ENCODE assay signal across 22 cellular contexts in the genomic region with DNA sequence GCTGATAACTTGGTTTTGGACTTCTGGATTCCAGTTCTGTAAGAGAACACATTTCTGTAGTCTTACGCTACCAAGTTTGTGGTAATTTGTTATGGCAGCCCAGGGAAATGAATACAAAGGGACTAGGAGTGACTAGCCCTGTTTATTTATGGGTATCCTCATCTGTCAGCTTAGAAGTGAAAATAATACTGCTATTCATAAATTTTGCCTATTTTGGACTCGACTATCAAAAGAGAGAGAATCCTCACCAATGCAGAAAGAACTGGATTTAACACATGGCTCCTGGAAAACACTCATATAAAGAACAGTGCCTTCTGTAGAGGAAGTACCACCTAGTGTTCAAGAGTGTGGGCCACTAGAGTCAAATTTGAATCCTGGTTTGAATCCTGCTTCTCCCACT. TPM values are rescaled to one million over a fixed set of nuclear protein-coding genes. Genes with fewer than 3 reads are reported as not detected.
DNase-seq lines count a peak whose midpoint lies in the region; ATAC-seq and TF ChIP-seq lines count a peak whose summit lies in the region.
"Had no signal": no experiment of that assay in that cellular context is flagged by ENCODE, and none has a peak within 500 bp of the region (broad histone marks: within the 10 kb centered on the region; RNA-seq: fewer than 3 reads in every experiment).

No MANE protein-coding gene starts in this region.

- H4K20me1 ChIP-seq in OCI-LY3 (ENCODE audit: insufficient read depth, low read length): no peaks in the 10 kb centered on the region

- peaks cover 49% of the 10 kb centered on the region for H3K4me1 Mint-ChIP-seq in activated T-cell treated with anti-CD3 and anti-CD28 coated beads, Interleukin-2, amount 50 U/mL, for 72 hours (ENCODE audit: low read depth)
- H3K4me1 Mint-ChIP-seq in activated T-cell treated with anti-CD3 and anti-CD28 coated beads, Interleukin-2, amount 50 U/mL, for 4 hours (ENCODE audit: low read depth): peaks cover 37% of the 10 kb centered on the region
- H3K4me1 Mint-ChIP-seq: B cell had no signal

- H3K27ac ChIP-seq in OCI-LY3 (ENCODE audit: low read length) (no peak overlapping the region), angular gyrus (ENCODE audit: low read depth, low read length) (peak overlapping the region; percentile 7), substantia nigra (ENCODE audit: low read depth, low read length, poor library complexity, severe bottlenecking) (peak overlapping the region; percentile 59)
- H3K27ac ChIP-seq: A549, SJSA1 had no signal

- H3K36me3 Mint-ChIP-seq in activated T-cell treated with anti-CD3 and anti-CD28 coated beads, Interleukin-2, amount 50 U/mL, for 72 hours (ENCODE audit: insufficient read depth in 2 of 2): peaks cover 6 to 8% of the 10 kb centered on the region in 2 donors
- no peaks in the 10 kb centered on the region for H3K36me3 Mint-ChIP-seq in activated T-cell treated with anti-CD3 and anti-CD28 coated beads, Interleukin-2, amount 50 U/mL, for 4 hours (ENCODE audit: insufficient read depth)

- no peaks in the 10 kb centered on the region for H3K27me3 Mint-ChIP-seq in activated T-cell treated with anti-CD3 and anti-CD28 coated beads, Interleukin-2, amount 50 U/mL, for 72 hours (ENCODE audit: low read depth)
- no peaks in the 10 kb centered on the region for H3K27me3 Mint-ChIP-seq in activated T-cell treated with anti-CD3 and anti-CD28 coated beads, Interleukin-2, amount 50 U/mL, for 4 hours (ENCODE audit: low read depth)
- H3K27me3 Mint-ChIP-seq: B cell had no signal

- no peak for DNase-seq in activated T-cell treated with anti-CD3 and anti-CD28 coated beads, Interleukin-2, amount 50 U/mL, for 72 hours
- DNase-seq in activated T-cell treated with anti-CD3 and anti-CD28 coated beads, Interleukin-2, amount 50 U/mL, for 4 hours: no peak
- no peak for DNase-seq in substantia nigra (lab: John Stamatoyannopoulos, UW)
- no peak for DNase-seq in NCI-H1417 (lab: John Stamatoyannopoulos, UW)
- DNase-seq: DMS53, GDM1, IMR-90, NCI-H1417 treated with DMSO at 0.1 percent for 48 hours, NCI-H187 treated with DMSO at 0.1 percent for 48 hours, NCI-H2107, NCI-H446 treated with DMSO at 0.1 percent for 48 hours, NCI-H526 treated with DMSO at 0.1 percent for 48 hours had no signal

- peak overlapping the region in 1 of 2 donors; percentile 3 for H3K4me3 Mint-ChIP-seq in activated T-cell treated with anti-CD3 and anti-CD28 coated beads, Interleukin-2, amount 50 U/mL, for 72 hours
- H3K4me3 Mint-ChIP-seq in activated T-cell treated with anti-CD3 and anti-CD28 coated beads, Interleukin-2, amount 50 U/mL, for 4 hours: no peak overlapping the region
- H3K4me3 Mint-ChIP-seq: B cell, CD14-positive monocyte had no signal

- peaks cover 12% of the 10 kb centered on the region for H3K4me1 ChIP-seq in OCI-LY3 (ENCODE audit: low read length)
- H3K4me1 ChIP-seq: A549, SJSA1 had no signal

- H3K9me3 Mint-ChIP-seq in activated T-cell treated with anti-CD3 and anti-CD28 coated beads, Interleukin-2, amount 50 U/mL, for 72 hours: peaks cover 4 to 5% of the 10 kb centered on the region in 2 donors
- no peaks in the 10 kb centered on the region for H3K9me3 Mint-ChIP-seq in activated T-cell treated with anti-CD3 and anti-CD28 coated beads, Interleukin-2, amount 50 U/mL, for 4 hours
- H3K9me3 Mint-ChIP-seq: CD14-positive monocyte had no signal

- peak in 1 of 2 donors; percentile 16 for ATAC-seq in activated T-cell treated with anti-CD3 and anti-CD28 coated beads, Interleukin-2, amount 50 U/mL, for 72 hours (replicated peaks in 1 of 2)
- no peak for ATAC-seq in activated T-cell treated with anti-CD3 and anti-CD28 coated beads, Interleukin-2, amount 50 U/mL, for 4 hours
- ATAC-seq in GM18870 (IDR thresholded peaks at IDR 0.05; ENCODE audit: unreplicated experiment): no peak
- ATAC-seq: A549, Right ventricle myocardium inferior had no signal

- H3K4me3 ChIP-seq in OCI-LY3 (ENCODE audit: low read length): no peak overlapping the region
- H3K4me3 ChIP-seq: A549, SJSA1 had no signal

- H3K4me2 ChIP-seq in OCI-LY3 (ENCODE audit: low read length): no peak overlapping the region
- H3K4me2 ChIP-seq: A549 had no signal

- no peak overlapping the region for H2AFZ ChIP-seq in OCI-LY3 (ENCODE audit: low read depth, low read length)

- no peaks in the 10 kb centered on the region for H3K9me3 ChIP-seq in OCI-LY3 (ENCODE audit: insufficient read depth, low read length)
- H3K9me3 ChIP-seq: A549, SJSA1 had no signal

- no peaks in the 10 kb centered on the region for H3K36me3 ChIP-seq in OCI-LY3 (replicated peaks; ENCODE audit: low read depth, low read length)
- H3K36me3 ChIP-seq: SJSA1 had no signal

- peak overlapping the region; percentile 21 for H3K27ac Mint-ChIP-seq in activated T-cell treated with anti-CD3 and anti-CD28 coated beads, Interleukin-2, amount 50 U/mL, for 72 hours
- H3K27ac Mint-ChIP-seq: B cell, CD14-positive monocyte had no signal

- no peaks in the 10 kb centered on the region for H3K79me2 ChIP-seq in OCI-LY3 (ENCODE audit: low read length)

- H3K9ac ChIP-seq in OCI-LY3 (ENCODE audit: low read length): no peak overlapping the region

- peaks cover 4% of the 10 kb centered on the region; the same call in 1 of the 2 replicates for H3K27me3 ChIP-seq in OCI-LY3 (ENCODE audit: low read depth, low read length)
- H3K27me3 ChIP-seq: SJSA1 had no signal

- TF ChIP-seq CTCF in OCI-LY3 (IDR thresholded peaks at IDR 0.05; ENCODE audit: low read depth, low read length): 0 out of 2 replicates have a peak, but pooled peaks have one; percentile 6

RNA-seq across cellular contexts. Expression of a gene that starts 22.6 kb away (rescaled TPM):
- 1 to 10 TPM; 2.1 to 3.1 TPM for total RNA-seq in activated T-cell treated with anti-CD3 and anti-CD28 coated beads, Interleukin-2, amount 50 U/mL, for 72 hours
- total RNA-seq in activated T-cell treated with anti-CD3 and anti-CD28 coated beads, Interleukin-2, amount 50 U/mL, for 4 hours: 1 to 10 TPM; 2.6 to 8.7 (median 2.7) TPM
- total RNA-seq: B cell, H1 had no signal

RNA-seq across cellular contexts. Expression of a gene that starts 28.6 kb away (rescaled TPM):
- 100 to 1,000 TPM; 127 to 157 TPM for total RNA-seq in activated T-cell treated with anti-CD3 and anti-CD28 coated beads, Interleukin-2, amount 50 U/mL, for 72 hours
- total RNA-seq in activated T-cell treated with anti-CD3 and anti-CD28 coated beads, Interleukin-2, amount 50 U/mL, for 4 hours: 100 to 1,000 TPM in 1 of 3 donors, 10 to 100 TPM in 2; 59.0 to 109 (median 85.2) TPM
- total RNA-seq: H1, M059J, SJSA1 had no signal

RNA-seq across cellular contexts. Expression of a gene that starts 52.1 kb away (rescaled TPM):
- total RNA-seq in activated T-cell treated with anti-CD3 and anti-CD28 coated beads, Interleukin-2, amount 50 U/mL, for 72 hours: 10 to 100 TPM in 1 of 2 donors, 1 to 10 TPM in 1; 9.6 to 25.9 TPM
- 10 to 100 TPM; 16.3 to 55.6 (median 39.0) TPM for total RNA-seq in activated T-cell treated with anti-CD3 and anti-CD28 coated beads, Interleukin-2, amount 50 U/mL, for 4 hours
- total RNA-seq: B cell, SJSA1 had no signal

RNA-seq across cellular contexts. Expression of a gene that starts 57.1 kb away (rescaled TPM):
- 1 to 10 TPM; 2.8 to 3.3 TPM for total RNA-seq in activated T-cell treated with anti-CD3 and anti-CD28 coated beads, Interleukin-2, amount 50 U/mL, for 72 hours
- total RNA-seq in activated T-cell treated with anti-CD3 and anti-CD28 coated beads, Interleukin-2, amount 50 U/mL, for 4 hours: 1 to 10 TPM; 1.6 to 2.1 (median 1.7) TPM
